Comparison of ENCODE assay signal across 15 cellular contexts in genomic region chr2:38943784-38944183, GRCh38. TPM values are rescaled to one million over a fixed set of nuclear protein-coding genes. Genes with fewer than 3 reads are reported as not detected.
DNase-seq lines count a peak whose midpoint lies in the region; ATAC-seq and TF ChIP-seq lines count a peak whose summit lies in the region.
"Had no signal": no experiment of that assay in that cellular context is flagged by ENCODE, and none has a peak within 500 bp of the region (broad histone marks: within the 10 kb centered on the region; RNA-seq: fewer than 3 reads in every experiment).

No MANE protein-coding gene starts in this region.

- H3K9me3 ChIP-seq in HUES48 (ENCODE audit: control insufficient read depth, insufficient read depth, low read length) (no peaks in the 10 kb centered on the region), trophoblast cell (ENCODE audit: insufficient read depth, low read depth, low read length) (no peaks in the 10 kb centered on the region), hepatocyte (ENCODE audit: low read depth) (no peaks in the 10 kb centered on the region)
- H3K9me3 ChIP-seq: BE2C had no signal

- H4K91ac ChIP-seq in trophoblast cell (ENCODE audit: low read depth, low read length), result no peak overlapping the region

- no peaks in the 10 kb centered on the region for H4K20me1 ChIP-seq in hepatocyte (ENCODE audit: insufficient read depth, poor library complexity, severe bottlenecking)

- H4K5ac ChIP-seq in mesendoderm (ENCODE audit: low read length), result peak overlapping the region; percentile 39

- H2BK120ac ChIP-seq in mesendoderm (ENCODE audit: low read depth, low read length) (no peak overlapping the region), trophoblast cell (ENCODE audit: insufficient read depth, low read length, poor library complexity) (no peak overlapping the region)

- H3K79me1 ChIP-seq in mesendoderm (ENCODE audit: low read length), result no peaks in the 10 kb centered on the region
- H3K79me1 ChIP-seq in trophoblast cell (ENCODE audit: low read length), result peaks cover 18% of the 10 kb centered on the region

- H3K79me2 ChIP-seq in mesendoderm (ENCODE audit: control insufficient read depth, insufficient read depth, low read length) (no peaks in the 10 kb centered on the region), trophoblast cell (ENCODE audit: control insufficient read depth, insufficient read depth, low read length, poor library complexity) (no peaks in the 10 kb centered on the region), hepatocyte (no peaks in the 10 kb centered on the region)

- no peak overlapping the region for H3K4me2 ChIP-seq in mesendoderm (ENCODE audit: low read length)
- peak overlapping the region; percentile 23 for H3K4me2 ChIP-seq in trophoblast cell (ENCODE audit: low read length)
- H3K4me2 ChIP-seq in hepatocyte, result no peak overlapping the region

- POLR2A ChIA-PET in WTC11 (lab: Charles Lee), result no interaction called here

- H3K18ac ChIP-seq in mesendoderm (ENCODE audit: low read length) (no peak overlapping the region), trophoblast cell (ENCODE audit: low read length) (no peak overlapping the region)

- CTCF ChIA-PET in WTC11 (lab: Charles Lee), result no interaction called here

- no peak overlapping the region for H3K4me3 Mint-ChIP-seq in WTC11
- H3K4me3 Mint-ChIP-seq: CD4-positive, CD25-positive, alpha-beta regulatory T cell; CD8-positive, alpha-beta memory T cell had no signal

- H3K4me3 ChIP-seq in HUES48 (ENCODE audit: low read depth, low read length), result no peak overlapping the region
- no peak overlapping the region for H3K4me3 ChIP-seq in mesendoderm (ENCODE audit: low read length)
- no peak overlapping the region for H3K4me3 ChIP-seq in trophoblast cell (ENCODE audit: low read depth, low read length)
- no peak overlapping the region for H3K4me3 ChIP-seq in hepatocyte

- no peak overlapping the region for H2AK5ac ChIP-seq in mesendoderm (ENCODE audit: low read length)
- no peak overlapping the region for H2AK5ac ChIP-seq in trophoblast cell (ENCODE audit: low read length)

- no peak for DNase-seq in WTC11 (ENCODE audit: low spot score)
- peak; percentile 89 for DNase-seq in mesendoderm
- DNase-seq in trophoblast cell, result peak in 1 of 2 donors; percentile 51
- no peak for DNase-seq in hepatocyte (ENCODE audit: low spot score)
- DNase-seq: ACHN; BE2C; C1 segment of cervical spinal cord; CD4-positive, CD25-positive, alpha-beta regulatory T cell; CD8-positive, alpha-beta memory T cell; COR-L47; HCEC 1CT; KG1 had no signal

- no peak overlapping the region for H4K12ac ChIP-seq in trophoblast cell (ENCODE audit: low read depth, low read length)

- no peaks in the 10 kb centered on the region for H3K9me3 Mint-ChIP-seq in WTC11
- H3K9me3 Mint-ChIP-seq: CD8-positive, alpha-beta memory T cell had no signal

- no peak overlapping the region for H2BK5ac ChIP-seq in mesendoderm (ENCODE audit: low read length)
- no peak overlapping the region for H2BK5ac ChIP-seq in trophoblast cell (ENCODE audit: low read depth, low read length, poor library complexity)

- H3K27me3 Mint-ChIP-seq in WTC11 (ENCODE audit: low read depth), result peaks cover 2% of the 10 kb centered on the region; the same call in 1 of the 2 replicates
- H3K27me3 Mint-ChIP-seq: CD4-positive, CD25-positive, alpha-beta regulatory T cell had no signal

- no peaks in the 10 kb centered on the region for H3K36me3 ChIP-seq in HUES48 (ENCODE audit: control insufficient read depth, insufficient read depth, low read length)
- H3K36me3 ChIP-seq in mesendoderm (ENCODE audit: control insufficient read depth, insufficient read depth, low read length), result no peaks in the 10 kb centered on the region
- no peaks in the 10 kb centered on the region for H3K36me3 ChIP-seq in trophoblast cell (ENCODE audit: control insufficient read depth in 1 of 2, insufficient read depth in 2 of 2, low read length in 2 of 2)
- no peaks in the 10 kb centered on the region for H3K36me3 ChIP-seq in hepatocyte (replicated peaks; ENCODE audit: insufficient read depth, low read depth)
- H3K36me3 ChIP-seq: BE2C had no signal

- no peaks in the 10 kb centered on the region for H3K36me3 Mint-ChIP-seq in WTC11
- H3K36me3 Mint-ChIP-seq: CD4-positive, CD25-positive, alpha-beta regulatory T cell; CD8-positive, alpha-beta memory T cell had no signal

- no peak overlapping the region for H3K56ac ChIP-seq in mesendoderm (ENCODE audit: low read length)

- H3K9ac ChIP-seq in HUES48 (ENCODE audit: low read depth, low read length), result no peak overlapping the region
- no peak overlapping the region for H3K9ac ChIP-seq in mesendoderm (ENCODE audit: low read length)
- no peak overlapping the region for H3K9ac ChIP-seq in trophoblast cell (ENCODE audit: low read length)

- H3K23ac ChIP-seq in mesendoderm (ENCODE audit: low read length) (no peak overlapping the region), trophoblast cell (ENCODE audit: low read length) (no peak overlapping the region)

- H3K14ac ChIP-seq in trophoblast cell (ENCODE audit: low read length), result no peak overlapping the region

- H3K9me2 ChIP-seq in hepatocyte (replicated peaks; ENCODE audit: insufficient read depth), result no peaks in the 10 kb centered on the region

- H2BK12ac ChIP-seq in trophoblast cell (ENCODE audit: low read length), result no peak overlapping the region

- H3K4me1 ChIP-seq in HUES48 (ENCODE audit: control insufficient read depth, insufficient read depth, low read length), result peaks cover 13% of the 10 kb centered on the region
- peaks cover 15% of the 10 kb centered on the region for H3K4me1 ChIP-seq in mesendoderm (ENCODE audit: control insufficient read depth, low read depth, low read length)
- peaks cover 20 to 21% of the 10 kb centered on the region in 2 experiments for H3K4me1 ChIP-seq in trophoblast cell (ENCODE audit: control insufficient read depth in 1 of 2, insufficient read depth in 2 of 2, low read length in 2 of 2)
- no peaks in the 10 kb centered on the region for H3K4me1 ChIP-seq in hepatocyte (ENCODE audit: insufficient read depth)
- H3K4me1 ChIP-seq: BE2C had no signal

- H2AFZ ChIP-seq in trophoblast cell (ENCODE audit: insufficient read depth, low read length, poor library complexity) (no peak overlapping the region), hepatocyte (no peak overlapping the region)

- no peak overlapping the region for H3K4ac ChIP-seq in mesendoderm (ENCODE audit: low read depth, low read length)
- no peak overlapping the region for H3K4ac ChIP-seq in trophoblast cell (ENCODE audit: low read depth, low read length)

- H3K27ac Mint-ChIP-seq in WTC11, result peak overlapping the region; percentile 58; the same call in 1 of the 2 replicates
- H3K27ac Mint-ChIP-seq: CD4-positive, CD25-positive, alpha-beta regulatory T cell; CD8-positive, alpha-beta memory T cell had no signal

- TF ChIP-seq CTCF in WTC11 (IDR thresholded peaks at IDR 0.05) (no peak), hepatocyte (IDR thresholded peaks at IDR 0.05; ENCODE audit: poor library complexity) (no peak)

- H3K27ac ChIP-seq in HUES48 (ENCODE audit: low read depth, low read length) (peak overlapping the region; percentile 38), mesendoderm (ENCODE audit: low read depth, low read length) (peak overlapping the region; percentile 12), trophoblast cell (ENCODE audit: low read depth, low read length) (peak overlapping the region; percentile 86), hepatocyte (no peak overlapping the region)

- H3K27me3 ChIP-seq in HUES48 (ENCODE audit: control insufficient read depth, insufficient read depth, low read length) (no peaks in the 10 kb centered on the region), mesendoderm (ENCODE audit: insufficient read depth, low read length, poor library complexity) (no peaks in the 10 kb centered on the region), trophoblast cell (ENCODE audit: insufficient read depth, low read length) (no peaks in the 10 kb centered on the region), hepatocyte (no peaks in the 10 kb centered on the region)
- H3K27me3 ChIP-seq: BE2C had no signal

- H4K8ac ChIP-seq in mesendoderm (ENCODE audit: low read depth, low read length) (no peak overlapping the region), trophoblast cell (ENCODE audit: low read depth, low read length) (no peak overlapping the region)

- H3K4me1 Mint-ChIP-seq in WTC11, result peaks cover 31% of the 10 kb centered on the region
- H3K4me1 Mint-ChIP-seq: CD4-positive, CD25-positive, alpha-beta regulatory T cell; CD8-positive, alpha-beta memory T cell had no signal

- no peak overlapping the region for H2BK15ac ChIP-seq in mesendoderm (replicated peaks; ENCODE audit: low read depth)

- peak; percentile 35 for ATAC-seq in WTC11
- no peak for ATAC-seq in HG02571 (IDR thresholded peaks at IDR 0.05; ENCODE audit: unreplicated experiment)
- ATAC-seq in HG02840 (IDR thresholded peaks at IDR 0.05; ENCODE audit: low FRiP score, unreplicated experiment), result no peak

TF ChIP-seq in WTC11, 78 proteins besides CTCF, POLR2A, EP300 and RAD21 (continues in another document):
- no peak for TF ChIP-seq IRF1 (CRISPR knock-in tag; IDR thresholded peaks at IDR 0.05)
- no peak for TF ChIP-seq JUN (CRISPR knock-in tag; IDR thresholded peaks at IDR 0.05)
- TF ChIP-seq USF2 (CRISPR knock-in tag; IDR thresholded peaks at IDR 0.05), result no peak
- no peak for TF ChIP-seq ZNF396 (CRISPR knock-in tag; IDR thresholded peaks at IDR 0.05; ENCODE audit: borderline replicate concordance)
- no peak for TF ChIP-seq TEAD4 (CRISPR knock-in tag; IDR thresholded peaks at IDR 0.05)
- no peak for TF ChIP-seq ZNF232 (CRISPR knock-in tag; IDR thresholded peaks at IDR 0.05)
- no peak for TF ChIP-seq GABPB1 (CRISPR knock-in tag; IDR thresholded peaks at IDR 0.05)
- TF ChIP-seq FOXJ3 (CRISPR knock-in tag; IDR thresholded peaks at IDR 0.05; ENCODE audit: borderline replicate concordance), result no peak
- TF ChIP-seq KAT7 (CRISPR knock-in tag; IDR thresholded peaks at IDR 0.05; ENCODE audit: borderline replicate concordance), result no peak

RNA-seq across cellular contexts. Expression of gene ARHGEF33, which starts 54.1 kb away (rescaled TPM):
- 0.42 to 0.57 TPM (median 0.50 TPM) in 3 replicates for total RNA-seq in WTC11 (2021)
- polyA plus RNA-seq in mesendoderm (2013, experiment 1 of 2), result 0.25 TPM
- 0.29 TPM for polyA plus RNA-seq in mesendoderm (2013, experiment 2 of 2)
- polyA plus RNA-seq in trophoblast cell (2013), result 0.10 and 0.11 TPM in 2 replicates
- total RNA-seq in hepatocyte, result 0.12 and 0.27 TPM in 2 replicates
- polyA plus RNA-seq in hepatocyte, result 0.31 and 0.62 TPM in 2 replicates
- total RNA-seq: CD4-positive, CD25-positive, alpha-beta regulatory T cell had no signal
- polyA plus RNA-seq: CD8-positive, alpha-beta memory T cell had no signal
